Comparison of ENCODE assay signal across 35 cellular contexts in the genomic region with DNA sequence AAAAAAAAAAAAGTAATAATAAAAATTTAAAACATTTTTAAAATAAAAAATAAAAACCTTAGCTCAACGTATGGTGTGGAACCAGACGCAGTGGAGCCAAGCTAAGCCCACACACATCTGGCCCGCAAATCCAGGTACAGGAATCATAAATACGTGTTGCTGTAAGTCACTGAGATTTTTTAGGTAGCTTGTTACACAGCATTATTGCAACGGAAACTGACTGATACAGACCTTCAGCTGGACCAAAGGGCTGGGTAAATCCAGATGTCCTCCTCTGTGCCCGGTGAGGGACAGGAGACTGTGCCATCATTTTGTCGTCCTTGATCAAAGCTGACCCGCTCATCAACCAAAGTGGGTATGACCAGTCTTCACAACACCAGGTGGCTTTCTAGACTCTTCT.
"Had no signal": no experiment of that assay in that cellular context is flagged by ENCODE, and none has a peak within 500 bp of the region (broad histone marks: within the 10 kb centered on the region; RNA-seq: fewer than 3 reads in every experiment).

No MANE protein-coding gene starts in this region.

- H3K9me3 ChIP-seq: MG63 had no signal

- H3K36me3 ChIP-seq: MG63 had no signal

- H3K27me3 ChIP-seq: MG63 had no signal

- DNase-seq: Karpas-422, Kasumi-1, MG63, MM.1S, MV-4-11, NCI-H1048, NCI-H1092, NCI-H1092 treated with DMSO at 0.1 percent for 48 hours, NCI-H1105, NCI-H1105 treated with DMSO at 0.1 percent for 48 hours, NCI-H1417, NCI-H1417 treated with DMSO at 0.1 percent for 48 hours, NCI-H1436, NCI-H1436 treated with DMSO at 0.1 percent for 48 hours, NCI-H146, NCI-H1694, NCI-H1694 treated with DMSO at 0.1 percent for 48 hours, NCI-H187, NCI-H187 treated with DMSO at 0.1 percent for 48 hours, NCI-H1930, NCI-H2029, NCI-H2029 treated with DMSO at 0.1 percent for 48 hours, NCI-H2081, NCI-H2081 treated with DMSO at 0.1 percent for 48 hours, NCI-H2107, NCI-H2171, NCI-H2171 treated with DMSO at 0.1 percent for 48 hours, NCI-H2227 treated with DMSO at 0.1 percent for 48 hours, NCI-H226, NCI-H345, NCI-H446, NCI-H446 treated with DMSO at 0.1 percent for 48 hours, NCI-H510A, NCI-H510A treated with DMSO at 0.1 percent for 48 hours, NCI-H524 had no signal

- H3K4me3 ChIP-seq: MG63 had no signal
